1 cellular context compared by ENCODE assay signal in the genomic region with DNA sequence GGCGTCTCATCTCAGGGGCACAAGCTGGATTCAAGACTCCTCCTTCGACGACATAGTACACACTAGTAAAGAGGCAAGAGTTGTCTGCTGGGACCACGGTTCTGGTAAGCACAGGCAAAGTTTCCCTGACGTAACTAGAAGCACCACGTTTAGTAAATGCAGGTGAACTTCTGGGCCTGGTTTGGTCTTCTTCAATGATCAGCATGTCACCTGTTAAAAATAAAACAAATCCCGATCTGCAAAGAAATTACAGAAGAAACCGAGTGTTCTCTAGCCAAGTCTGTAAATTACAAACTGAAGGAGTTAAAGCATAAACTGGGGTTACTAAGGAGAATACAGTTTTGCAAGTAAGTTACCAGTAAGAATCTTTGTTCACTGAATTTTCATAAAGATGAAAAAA.
TF ChIP-seq lines count a peak whose summit lies in the region.

No MANE protein-coding gene starts in this region.

TF ChIP-seq in IMR-90, 13 proteins besides CTCF, POLR2A, EP300 and RAD21 (continued from another document):
- TF ChIP-seq, protein P1, sequence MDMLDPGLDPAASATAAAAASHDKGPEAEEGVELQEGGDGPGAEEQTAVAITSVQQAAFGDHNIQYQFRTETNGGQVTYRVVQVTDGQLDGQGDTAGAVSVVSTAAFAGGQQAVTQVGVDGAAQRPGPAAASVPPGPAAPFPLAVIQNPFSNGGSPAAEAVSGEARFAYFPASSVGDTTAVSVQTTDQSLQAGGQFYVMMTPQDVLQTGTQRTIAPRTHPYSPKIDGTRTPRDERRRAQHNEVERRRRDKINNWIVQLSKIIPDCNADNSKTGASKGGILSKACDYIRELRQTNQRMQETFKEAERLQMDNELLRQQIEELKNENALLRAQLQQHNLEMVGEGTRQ (IDR thresholded peaks at IDR 0.05; ENCODE audit: low read depth, low read length), result no peak
- TF ChIP-seq CEBPB (IDR thresholded peaks at IDR 0.05; ENCODE audit: low read depth, low read length), result no peak
- no peak for TF ChIP-seq BHLHE40 (IDR thresholded peaks at IDR 0.05; ENCODE audit: low read depth, low read length)
- no peak for TF ChIP-seq MAZ (IDR thresholded peaks at IDR 0.05; ENCODE audit: borderline replicate concordance, low read depth, low read length)
- TF ChIP-seq SMC3 (IDR thresholded peaks at IDR 0.05; ENCODE audit: low read depth, low read length), result no peak
- no peak for TF ChIP-seq CHD1 (IDR thresholded peaks at IDR 0.05; ENCODE audit: low read depth, low read length)
- TF ChIP-seq RFX5 (IDR thresholded peaks at IDR 0.05; ENCODE audit: low read depth, low read length), result no peak
- no peak for TF ChIP-seq NFE2L2 (IDR thresholded peaks at IDR 0.05; ENCODE audit: low read depth, low read length)
- no peak for TF ChIP-seq FOS (IDR thresholded peaks at IDR 0.05; ENCODE audit: low read depth, low read length)
